In the genomic region with DNA sequence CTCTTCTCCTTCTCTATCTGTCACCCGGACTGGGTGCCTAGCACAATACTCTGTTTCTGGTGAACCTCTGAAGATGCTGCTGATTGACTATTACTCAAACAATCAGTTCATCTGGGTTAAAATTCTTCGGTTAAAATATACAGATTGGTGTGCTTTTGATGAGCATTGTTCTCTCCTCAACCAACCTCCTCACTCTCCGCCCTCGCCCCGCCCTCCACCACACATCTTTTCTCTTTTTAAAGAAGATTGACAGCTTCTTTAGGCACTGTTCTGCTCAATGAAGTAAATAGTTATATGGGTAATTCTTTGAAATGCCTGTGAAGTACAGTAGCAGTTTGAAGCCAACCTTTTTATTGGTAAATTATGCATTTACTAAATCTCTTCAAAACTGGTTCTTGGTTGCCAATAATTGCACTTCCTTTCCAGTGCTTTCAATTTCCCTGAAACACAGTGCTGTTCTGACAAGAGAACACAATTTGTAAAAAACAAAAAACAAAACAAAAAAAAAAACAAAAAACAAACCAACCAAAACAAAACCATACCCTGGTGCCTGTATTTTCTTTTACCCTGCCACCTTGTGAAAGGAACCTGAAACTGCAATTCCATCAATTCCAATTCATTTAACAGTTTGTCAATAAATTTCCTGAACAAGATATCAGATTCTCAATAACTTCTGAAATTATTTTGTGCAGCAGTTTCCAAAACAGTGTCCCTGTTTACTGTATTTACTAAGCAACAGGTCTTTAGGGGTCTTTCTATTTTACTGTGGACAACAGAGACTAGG, we compare ENCODE assay signal across 1 cellular context.
TF ChIP-seq lines count a peak whose summit lies in the region.

No MANE protein-coding gene starts in this region.

TF ChIP-seq in neural cell, 6 proteins besides CTCF, POLR2A, EP300 and RAD21 (continued from another document):
- no peak for TF ChIP-seq REST (IDR thresholded peaks at IDR 0.05; ENCODE audit: borderline replicate concordance)
